ENCODE assay signal across 34 cellular contexts in the genomic region with DNA sequence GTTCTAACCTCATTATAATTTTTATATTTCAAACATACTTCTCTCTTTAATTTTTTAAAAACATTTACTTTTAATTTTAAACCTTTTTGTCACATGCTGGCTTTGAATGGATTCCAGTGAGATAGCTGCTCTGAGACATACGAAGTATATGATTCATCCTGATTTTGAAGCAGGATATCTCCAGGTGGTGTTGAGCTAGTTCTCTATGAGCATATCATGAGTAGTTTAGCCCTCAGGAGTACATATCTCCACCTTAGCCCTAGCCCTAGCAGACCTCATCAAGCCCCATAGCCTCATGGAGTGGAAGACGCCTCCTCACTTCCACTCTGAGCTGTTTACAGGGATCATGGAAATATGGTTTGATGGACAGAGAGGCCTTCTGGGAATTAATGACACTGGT.
"Had no signal": no experiment of that assay in that cellular context is flagged by ENCODE, and none has a peak within 500 bp of the region (broad histone marks: within the 10 kb centered on the region; RNA-seq: fewer than 3 reads in every experiment).

No MANE protein-coding gene starts in this region.

- DNase-seq: Karpas-422, Kasumi-1, KG1, MG63, MM.1S, MV-4-11, NCI-H1048, NCI-H1092, NCI-H1092 treated with DMSO at 0.1 percent for 48 hours, NCI-H1105, NCI-H1105 treated with DMSO at 0.1 percent for 48 hours, NCI-H1417, NCI-H1417 treated with DMSO at 0.1 percent for 48 hours, NCI-H1436, NCI-H1436 treated with DMSO at 0.1 percent for 48 hours, NCI-H146, NCI-H1694, NCI-H1694 treated with DMSO at 0.1 percent for 48 hours, NCI-H187, NCI-H187 treated with DMSO at 0.1 percent for 48 hours, NCI-H1930, NCI-H2029, NCI-H2029 treated with DMSO at 0.1 percent for 48 hours, NCI-H2081, NCI-H2081 treated with DMSO at 0.1 percent for 48 hours, NCI-H2107, NCI-H2171, NCI-H2171 treated with DMSO at 0.1 percent for 48 hours, NCI-H2227 treated with DMSO at 0.1 percent for 48 hours, NCI-H226, NCI-H345, NCI-H446, NCI-H446 treated with DMSO at 0.1 percent for 48 hours had no signal

- H3K27ac ChIP-seq: KMS-11 had no signal

- H3K27me3 ChIP-seq: MG63 had no signal
